12 cellular contexts compared by ENCODE assay signal in genomic region chr5:159912033-159912800, GRCh38. TPM values are rescaled to one million over a fixed set of nuclear protein-coding genes. Genes with fewer than 3 reads are reported as not detected.
DNase-seq lines count a peak whose midpoint lies in the region; FAIRE-seq and TF ChIP-seq lines count a peak whose summit lies in the region.
"Had no signal": no experiment of that assay in that cellular context is flagged by ENCODE, and none has a peak within 500 bp of the region (broad histone marks: within the 10 kb centered on the region; RNA-seq: fewer than 3 reads in every experiment).

No MANE protein-coding gene starts in this region.

- peaks cover 0 to 38% (median 10%) of the 10 kb centered on the region in 4 donors for H3K4me1 ChIP-seq in transverse colon

- no peaks in the 10 kb centered on the region for H3K9me3 ChIP-seq in transverse colon
- H3K9me3 ChIP-seq: ovary had no signal

- peak; percentile 74 for FAIRE-seq in HTR-8/SVneo (lab: Jason Lieb, UNC)
- FAIRE-seq: colon had no signal

- 73 to 76% methylated on average over 3 to 4 of the region's 4 CpGs for WGBS in transverse colon (ENCODE audit: low coverage in 1 of 2), 2 donors

- H3K36me3 Mint-ChIP-seq in glutamatergic neuron (ENCODE audit: unreplicated experiment), result no peaks in the 10 kb centered on the region

- TF ChIP-seq CTCF in transverse colon (IDR thresholded peaks at IDR 0.05) (no peak), glutamatergic neuron (IDR thresholded peaks at IDR 0.05; ENCODE audit: partially characterized antibody, unreplicated experiment) (no peak)

- DNase-seq in HTR-8/SVneo (ENCODE audit: insufficient read length, low spot score) (no peak), cerebellar cortex (ENCODE audit: low spot score) (peak; percentile 34), kidney tubule cell (ENCODE audit: low spot score) (peak; percentile 90), transverse colon (peak; percentile 30), mesenteric fat pad (ENCODE audit: low spot score) (no peak), glutamatergic neuron (no peak), epidermal melanocyte (ENCODE audit: insufficient read length, low spot score) (no peak)
- no peak for DNase-seq in activated effector memory CD4-positive, alpha-beta T cell treated with anti-CD3 and anti-CD28 coated beads, Interleukin-2, amount 50 U/mL, for 16 hours
- DNase-seq: NCI-H82 had no signal

- TF ChIP-seq POLR2A in transverse colon (IDR thresholded peaks at IDR 0.05), result no peak

- H3K27ac ChIP-seq in transverse colon, result peak overlapping the region in 3 of 4 donors; percentile 24 to 46 (median 28)
- H3K27ac ChIP-seq: ovary had no signal

- TF ChIP-seq EP300 in transverse colon (IDR thresholded peaks at IDR 0.05; ENCODE audit: low read depth), result no peak

- H3K27me3 ChIP-seq in transverse colon, result peaks cover 12% of the 10 kb centered on the region
- H3K27me3 ChIP-seq: ovary had no signal

- no peak overlapping the region for H3K27ac Mint-ChIP-seq in glutamatergic neuron (ENCODE audit: unreplicated experiment)

- intact Hi-C loops in transverse colon (cut with DNase I; ENCODE audit: low total_unique reads), result no loop called here

- H3K27me3 Mint-ChIP-seq in glutamatergic neuron (ENCODE audit: unreplicated experiment), result peaks cover 15% of the 10 kb centered on the region

- in situ Hi-C loops in transverse colon (cut with MboI; ENCODE audit: low pct_ligation_motif_present in 1 of 4, low pct_unique_long_range_greater_than_20kb in 1 of 4, low sequenced_read_pairs in 3 of 4), result loop anchor here in 1 of 4 donors (10.0 kb wide), 1 partner anchor 467 kb away; no protein-coding TSS in a partner anchor

- H3K36me3 ChIP-seq in transverse colon, result no peaks in the 10 kb centered on the region
- H3K36me3 ChIP-seq: ovary had no signal

- H3K4me3 ChIP-seq in transverse colon, result no peak overlapping the region
- H3K4me3 ChIP-seq: ovary had no signal

- H3K4me1 Mint-ChIP-seq in glutamatergic neuron (ENCODE audit: low read depth, unreplicated experiment), result peaks cover 7% of the 10 kb centered on the region

- no peak overlapping the region for H3K4me3 Mint-ChIP-seq in glutamatergic neuron (ENCODE audit: unreplicated experiment)

- H3K9me3 Mint-ChIP-seq in glutamatergic neuron (ENCODE audit: unreplicated experiment), result peaks cover 1% of the 10 kb centered on the region

RNA-seq across cellular contexts. Expression of gene ADRA1B, which starts 4.1 kb away (rescaled TPM):
- 1 to 10 TPM; 2.9 to 9.0 (median 5.0) TPM for total RNA-seq in transverse colon
- total RNA-seq in mesenteric fat pad, result 6.6 TPM
- total RNA-seq in glutamatergic neuron (ENCODE audit: unreplicated experiment), result 0.66 TPM
- total RNA-seq: T-helper 2 cell treated with Interferon-gamma antibody and Interleukin-4, amounts not matched to agents 100 ng/mL and 5 ng/mL, for 36 hours had no signal

Comparison
In these comparisons a context has a peak if more than half of its experiments do, and no peak if none do; other contexts are left out.
1. DNase-seq: peak in cerebellar cortex (single experiment), kidney tubule cell (single experiment) and transverse colon (single experiment); none in HTR-8/SVneo (single experiment), activated effector memory CD4-positive, alpha-beta T cell treated with anti-CD3 and anti-CD28 coated beads, Interleukin-2, amount 50 U/mL, for 16 hours (single experiment), mesenteric fat pad (single experiment), glutamatergic neuron (single experiment) and epidermal melanocyte (single experiment).